In genomic region chr3:87287025-87287424, GRCh38 we compare ENCODE assay signal across 15 cellular contexts. TPM values are rescaled to one million over a fixed set of nuclear protein-coding genes. Genes with fewer than 3 reads are reported as not detected.
DNase-seq lines count a peak whose midpoint lies in the region; ATAC-seq and TF ChIP-seq lines count a peak whose summit lies in the region.
"Had no signal": no experiment of that assay in that cellular context is flagged by ENCODE, and none has a peak within 500 bp of the region (broad histone marks: within the 10 kb centered on the region; RNA-seq: fewer than 3 reads in every experiment).

No MANE protein-coding gene starts in this region.

- no peak overlapping the region for H3K4me3 ChIP-seq in brain microvascular endothelial cell (ENCODE audit: low read depth, low read length)
- H3K4me3 ChIP-seq: dorsolateral prefrontal cortex, upper lobe of left lung had no signal

- H3K27ac ChIP-seq in brain microvascular endothelial cell, result no peak overlapping the region
- H3K27ac ChIP-seq: dorsolateral prefrontal cortex, neutrophil, upper lobe of left lung had no signal

- H3K27ac Mint-ChIP-seq in activated naive CD8-positive, alpha-beta T cell treated with anti-CD3 and anti-CD28 coated beads, Interleukin-2, amount 50 U/mL, for 24 hours, result no peak overlapping the region
- H3K27ac Mint-ChIP-seq in activated naive CD8-positive, alpha-beta T cell treated with anti-CD3 and anti-CD28 coated beads for 36 hours, result no peak overlapping the region
- H3K27ac Mint-ChIP-seq in endothelial cell (ENCODE audit: unreplicated experiment), result no peak overlapping the region
- H3K27ac Mint-ChIP-seq: H9, IgD-negative memory B cell, T-cell had no signal

- H3K36me3 Mint-ChIP-seq in activated naive CD8-positive, alpha-beta T cell treated with anti-CD3 and anti-CD28 coated beads, Interleukin-2, amount 50 U/mL, for 24 hours (ENCODE audit: low read depth), result no peaks in the 10 kb centered on the region
- H3K36me3 Mint-ChIP-seq in activated naive CD8-positive, alpha-beta T cell treated with anti-CD3 and anti-CD28 coated beads for 36 hours, result no peaks in the 10 kb centered on the region
- H3K36me3 Mint-ChIP-seq in endothelial cell (ENCODE audit: low read depth, unreplicated experiment), result no peaks in the 10 kb centered on the region
- H3K36me3 Mint-ChIP-seq: IgD-negative memory B cell, T-cell had no signal

- no peaks in the 10 kb centered on the region for H3K27me3 ChIP-seq in brain microvascular endothelial cell (replicated peaks)
- H3K27me3 ChIP-seq: neutrophil, upper lobe of left lung had no signal

- H3K4me3 Mint-ChIP-seq in activated naive CD8-positive, alpha-beta T cell treated with anti-CD3 and anti-CD28 coated beads, Interleukin-2, amount 50 U/mL, for 24 hours, result no peak overlapping the region
- no peak overlapping the region for H3K4me3 Mint-ChIP-seq in activated naive CD8-positive, alpha-beta T cell treated with anti-CD3 and anti-CD28 coated beads for 36 hours
- H3K4me3 Mint-ChIP-seq in endothelial cell (ENCODE audit: unreplicated experiment), result no peak overlapping the region
- H3K4me3 Mint-ChIP-seq: H9, IgD-negative memory B cell, T-cell had no signal

- TF ChIP-seq CTCF in brain microvascular endothelial cell (IDR thresholded peaks at IDR 0.05; ENCODE audit: low read depth, low read length, missing control alignments) (no peak), endothelial cell (IDR thresholded peaks at IDR 0.05; ENCODE audit: unreplicated experiment) (no peak)

- H3K4me1 Mint-ChIP-seq in activated naive CD8-positive, alpha-beta T cell treated with anti-CD3 and anti-CD28 coated beads, Interleukin-2, amount 50 U/mL, for 24 hours, result no peaks in the 10 kb centered on the region
- H3K4me1 Mint-ChIP-seq in activated naive CD8-positive, alpha-beta T cell treated with anti-CD3 and anti-CD28 coated beads for 36 hours, result no peaks in the 10 kb centered on the region
- H3K4me1 Mint-ChIP-seq in endothelial cell (ENCODE audit: unreplicated experiment), result no peaks in the 10 kb centered on the region
- H3K4me1 Mint-ChIP-seq: H9, IgD-negative memory B cell, T-cell had no signal

- no peak for DNase-seq in activated naive CD8-positive, alpha-beta T cell treated with anti-CD3 and anti-CD28 coated beads, Interleukin-2, amount 50 U/mL, for 24 hours
- no peak for DNase-seq in activated naive CD8-positive, alpha-beta T cell treated with anti-CD3 and anti-CD28 coated beads for 36 hours
- DNase-seq in brain microvascular endothelial cell (peak; percentile 59), stromal cell of bone marrow (ENCODE audit: low read depth) (peak; percentile 86), cortex of kidney (lab: John Stamatoyannopoulos, UW) (no peak), Right ventricle myocardium superior (no peak), endothelial cell (ENCODE audit: low spot score) (no peak)
- DNase-seq: dorsolateral prefrontal cortex, H9, NCI-H446, T-cell, upper lobe of left lung had no signal

- intact Hi-C loops in Right ventricle myocardium superior (cut with DNase I), result no loop called here

- H3K27me3 Mint-ChIP-seq in activated naive CD8-positive, alpha-beta T cell treated with anti-CD3 and anti-CD28 coated beads, Interleukin-2, amount 50 U/mL, for 24 hours, result no peaks in the 10 kb centered on the region
- peaks cover 4% of the 10 kb centered on the region for H3K27me3 Mint-ChIP-seq in activated naive CD8-positive, alpha-beta T cell treated with anti-CD3 and anti-CD28 coated beads for 36 hours
- H3K27me3 Mint-ChIP-seq in endothelial cell (ENCODE audit: unreplicated experiment), result peaks cover 1% of the 10 kb centered on the region

- in situ Hi-C loops in brain microvascular endothelial cell (cut with HindIII; ENCODE audit: low pct_ligation_motif_present, low sequenced_read_pairs), result no loop called here

- peak; percentile 43 for ATAC-seq in activated naive CD8-positive, alpha-beta T cell treated with anti-CD3 and anti-CD28 coated beads, Interleukin-2, amount 50 U/mL, for 24 hours
- ATAC-seq in HG02973 (IDR thresholded peaks at IDR 0.05; ENCODE audit: unreplicated experiment) (peak; percentile 87), Right ventricle myocardium superior (ENCODE audit: poor library complexity) (no peak)
- ATAC-seq: T-cell had no signal

- H3K36me3 ChIP-seq in brain microvascular endothelial cell (replicated peaks), result no peaks in the 10 kb centered on the region
- H3K36me3 ChIP-seq: neutrophil, upper lobe of left lung had no signal

- no peaks in the 10 kb centered on the region for H3K9me3 Mint-ChIP-seq in activated naive CD8-positive, alpha-beta T cell treated with anti-CD3 and anti-CD28 coated beads, Interleukin-2, amount 50 U/mL, for 24 hours
- H3K9me3 Mint-ChIP-seq in activated naive CD8-positive, alpha-beta T cell treated with anti-CD3 and anti-CD28 coated beads for 36 hours, result no peaks in the 10 kb centered on the region
- H3K9me3 Mint-ChIP-seq in endothelial cell (ENCODE audit: unreplicated experiment), result no peaks in the 10 kb centered on the region
- H3K9me3 Mint-ChIP-seq: H9, IgD-negative memory B cell, T-cell had no signal

RNA-seq across cellular contexts. Expression of gene POU1F1, which starts 10.6 kb away (rescaled TPM):
- total RNA-seq in activated naive CD8-positive, alpha-beta T cell treated with anti-CD3 and anti-CD28 coated beads for 36 hours, result not detected
- total RNA-seq in Right ventricle myocardium superior (not detected), endothelial cell (ENCODE audit: unreplicated experiment) (not detected)
- total RNA-seq: dorsolateral prefrontal cortex, H9, T-cell, upper lobe of left lung had no signal

RNA-seq across cellular contexts. Expression of gene CHMP2B, which starts 59.9 kb away (rescaled TPM):
- total RNA-seq in activated naive CD8-positive, alpha-beta T cell treated with anti-CD3 and anti-CD28 coated beads for 36 hours, result 10 to 100 TPM; 30.5 to 34.5 TPM
- 30.2 TPM for total RNA-seq in Right ventricle myocardium superior
- total RNA-seq in endothelial cell (ENCODE audit: unreplicated experiment), result 40.7 TPM

Comparison
In these comparisons a context has a peak if more than half of its experiments do, and no peak if none do; other contexts are left out.
1. DNase-seq: peak in brain microvascular endothelial cell (single experiment) and stromal cell of bone marrow (single experiment); none in activated naive CD8-positive, alpha-beta T cell treated with anti-CD3 and anti-CD28 coated beads, Interleukin-2, amount 50 U/mL, for 24 hours (single experiment), activated naive CD8-positive, alpha-beta T cell treated with anti-CD3 and anti-CD28 coated beads for 36 hours (single experiment), cortex of kidney (single experiment), Right ventricle myocardium superior (single experiment) and endothelial cell (single experiment).